10 cellular contexts compared by ENCODE assay signal in genomic region chr17:77182205-77182604, GRCh38. TPM values are rescaled to one million over a fixed set of nuclear protein-coding genes. Genes with fewer than 3 reads are reported as not detected.
DNase-seq lines count a peak whose midpoint lies in the region; ATAC-seq and TF ChIP-seq lines count a peak whose summit lies in the region.
"Had no signal": no experiment of that assay in that cellular context is flagged by ENCODE, and none has a peak within 500 bp of the region (broad histone marks: within the 10 kb centered on the region; RNA-seq: fewer than 3 reads in every experiment).

No MANE protein-coding gene starts in this region.

- H3K4me3 Mint-ChIP-seq in activated CD8-positive, alpha-beta T cell treated with anti-CD3 and anti-CD28 coated beads, Interleukin-2, amount 10 ng/mL, durations not matched to agents 7 days and 5 days = peak overlapping the region; percentile 46
- peak overlapping the region in 7 of 8 donors; percentile 50 to 78 (median 69) for H3K4me3 Mint-ChIP-seq in naive B cell

- H3K4me3 ChIP-seq in HEK293 (ENCODE audit: low read depth, low read length) (no peak overlapping the region), vagina (no peak overlapping the region)
- H3K4me3 ChIP-seq: right atrium auricular region had no signal

- DNase-seq in CD1c-positive myeloid dendritic cell (ENCODE audit: extremely low spot score) = peak; percentile 86
- DNase-seq in activated CD8-positive, alpha-beta T cell treated with anti-CD3 and anti-CD28 coated beads, Interleukin-2, amount 10 ng/mL, durations not matched to agents 7 days and 5 days = no peak
- DNase-seq in naive B cell = no peak
- DNase-seq in vagina (ENCODE audit: extremely low spot score in 2 of 2) = no peak
- DNase-seq in posterior cingulate gyrus = no peak
- DNase-seq: NCI-H2081 treated with DMSO at 0.1 percent for 48 hours had no signal

- no peaks in the 10 kb centered on the region for H3K27me3 Mint-ChIP-seq in activated CD8-positive, alpha-beta T cell treated with anti-CD3 and anti-CD28 coated beads, Interleukin-2, amount 10 ng/mL, durations not matched to agents 7 days and 5 days (ENCODE audit: low read depth)
- H3K27me3 Mint-ChIP-seq in naive B cell = no peaks in the 10 kb centered on the region

- POLR2A ChIA-PET in HEK293 (lab: Yijun Ruan, JAX) = no interaction called here
- POLR2A ChIA-PET in activated CD8-positive, alpha-beta T cell treated with anti-CD3 and anti-CD28 coated beads, Interleukin-2, amount 10 ng/mL, durations not matched to agents 7 days and 5 days (lab: Charles Lee) = interaction anchor here (0.6 to 2.5 kb wide), 3 partner anchors 9 to 41 kb away, joined by 3 to 17 read pairs (median 5); partner anchors contain the start of gene SEC14L1

- no peaks in the 10 kb centered on the region for H3K36me3 ChIP-seq in HEK293 (ENCODE audit: control insufficient read depth in 2 of 2, insufficient read depth in 1 of 2, low read length in 2 of 2)
- no peaks in the 10 kb centered on the region for H3K36me3 ChIP-seq in vagina
- H3K36me3 ChIP-seq: right atrium auricular region had no signal

- H3K36me3 Mint-ChIP-seq in activated CD8-positive, alpha-beta T cell treated with anti-CD3 and anti-CD28 coated beads, Interleukin-2, amount 10 ng/mL, durations not matched to agents 7 days and 5 days (ENCODE audit: low read depth) = peaks cover 34% of the 10 kb centered on the region
- H3K36me3 Mint-ChIP-seq in naive B cell = no peaks in the 10 kb centered on the region

- CTCF ChIA-PET in HEK293 (lab: Yijun Ruan, JAX) = interaction anchor here (1.1 to 2.6 kb wide), 3 partner anchors 12 to 366 kb away, joined by 3 to 11 read pairs (median 7); no protein-coding TSS in a partner anchor
- CTCF ChIA-PET in activated CD8-positive, alpha-beta T cell treated with anti-CD3 and anti-CD28 coated beads, Interleukin-2, amount 10 ng/mL, durations not matched to agents 7 days and 5 days (lab: Charles Lee) = interaction anchor here (0.9 to 2.4 kb wide), 12 partner anchors 11 to 95 kb away, joined by 3 to 7 read pairs (median 4); partner anchors contain the start of gene SEC14L1

- H3K27ac Mint-ChIP-seq in activated CD8-positive, alpha-beta T cell treated with anti-CD3 and anti-CD28 coated beads, Interleukin-2, amount 10 ng/mL, durations not matched to agents 7 days and 5 days = peak overlapping the region; percentile 85
- peak overlapping the region in 5 of 6 donors; percentile 49 to 88 (median 75) for H3K27ac Mint-ChIP-seq in naive B cell

- H3K27ac ChIP-seq in HEK293 (ENCODE audit: extremely low read depth, low read depth, low read length) (no peak overlapping the region), vagina (no peak overlapping the region)

- H3K27me3 ChIP-seq in vagina = no peaks in the 10 kb centered on the region
- H3K27me3 ChIP-seq: right atrium auricular region had no signal

- TF ChIP-seq POLR2A in vagina (IDR thresholded peaks at IDR 0.05) = no peak

- H3K4me1 ChIP-seq in HEK293 (ENCODE audit: control insufficient read depth, insufficient read depth, low read length) (peaks cover 13% of the 10 kb centered on the region), vagina (peaks cover 45% of the 10 kb centered on the region)

- H3K9me3 ChIP-seq in HEK293 (ENCODE audit: control insufficient read depth, insufficient read depth, low read depth, low read length) (no peaks in the 10 kb centered on the region), vagina (no peaks in the 10 kb centered on the region)
- H3K9me3 ChIP-seq: right atrium auricular region had no signal

- H3K4me1 Mint-ChIP-seq in activated CD8-positive, alpha-beta T cell treated with anti-CD3 and anti-CD28 coated beads, Interleukin-2, amount 10 ng/mL, durations not matched to agents 7 days and 5 days (ENCODE audit: low read depth) = peaks cover 49% of the 10 kb centered on the region
- H3K4me1 Mint-ChIP-seq in naive B cell = peaks cover 17 to 46% (median 33%) of the 10 kb centered on the region in 3 donors

- intact Hi-C loops in vagina (cut with DNase I) = no loop called here
- intact Hi-C loops in posterior cingulate gyrus (cut with DNase I) = no loop called here

- no peak for ATAC-seq in activated CD8-positive, alpha-beta T cell treated with anti-CD3 and anti-CD28 coated beads, Interleukin-2, amount 10 ng/mL, durations not matched to agents 7 days and 5 days
- ATAC-seq in naive B cell (ENCODE audit: low read depth in 2 of 2) (peak in 1 of 2 donors; percentile 49), HG02763 (IDR thresholded peaks at IDR 0.05; ENCODE audit: unreplicated experiment) (no peak), HG02970 (IDR thresholded peaks at IDR 0.05; ENCODE audit: low FRiP score, unreplicated experiment) (no peak)

- no peaks in the 10 kb centered on the region for H3K9me3 Mint-ChIP-seq in activated CD8-positive, alpha-beta T cell treated with anti-CD3 and anti-CD28 coated beads, Interleukin-2, amount 10 ng/mL, durations not matched to agents 7 days and 5 days (ENCODE audit: insufficient read depth)
- no peaks in the 10 kb centered on the region for H3K9me3 Mint-ChIP-seq in naive B cell

- TF ChIP-seq CTCF in HEK293 (tag by site-specific recombination; IDR thresholded peaks at IDR 0.05) = no peak
- no peak for TF ChIP-seq CTCF in vagina (IDR thresholded peaks at IDR 0.05)

TF ChIP-seq in HEK293, 187 proteins besides CTCF, POLR2A, EP300 and RAD21:
- TF ChIP-seq EGR2 (tag by site-specific recombination; IDR thresholded peaks at IDR 0.05; ENCODE audit: low read depth) (peak; percentile 84), ZFHX2 (tag by site-specific recombination; conservative IDR thresholded peaks at IDR 0.05) (peak; percentile 90), ZXDB (tag by site-specific recombination; IDR thresholded peaks at IDR 0.05) (no peak), ZNF138 (tag by site-specific recombination; IDR thresholded peaks at IDR 0.05; ENCODE audit: borderline replicate concordance) (no peak), PRDM6 (tag by site-specific recombination; IDR thresholded peaks at IDR 0.05) (peak; percentile 39; the same call in 1 of the 2 replicates), ZNF354C (tag by site-specific recombination; IDR thresholded peaks at IDR 0.05; ENCODE audit: borderline replicate concordance, low read depth) (no peak), ZNF610 (tag by site-specific recombination; IDR thresholded peaks at IDR 0.05; ENCODE audit: borderline replicate concordance) (no peak), HOXC10 (CRISPR knock-in tag; IDR thresholded peaks at IDR 0.05) (no peak), PRDM2 (tag by site-specific recombination; IDR thresholded peaks at IDR 0.05; ENCODE audit: borderline replicate concordance) (no peak)

RNA-seq across cellular contexts. Expression of gene SEC14L1, which starts 41.4 kb away (rescaled TPM):
- total RNA-seq in activated CD8-positive, alpha-beta T cell treated with anti-CD3 and anti-CD28 coated beads, Interleukin-2, amount 10 ng/mL, durations not matched to agents 7 days and 5 days = 10 to 100 TPM; 86.5 to 88.8 TPM
- polyA plus RNA-seq in naive B cell (ENCODE audit: low read depth in 6 of 6) = 10 to 100 TPM; 14.4 to 21.6 (median 17.4) TPM
- 40.5 TPM for total RNA-seq in vagina
